ENCODE assay signal across 7 cellular contexts in the genomic region with DNA sequence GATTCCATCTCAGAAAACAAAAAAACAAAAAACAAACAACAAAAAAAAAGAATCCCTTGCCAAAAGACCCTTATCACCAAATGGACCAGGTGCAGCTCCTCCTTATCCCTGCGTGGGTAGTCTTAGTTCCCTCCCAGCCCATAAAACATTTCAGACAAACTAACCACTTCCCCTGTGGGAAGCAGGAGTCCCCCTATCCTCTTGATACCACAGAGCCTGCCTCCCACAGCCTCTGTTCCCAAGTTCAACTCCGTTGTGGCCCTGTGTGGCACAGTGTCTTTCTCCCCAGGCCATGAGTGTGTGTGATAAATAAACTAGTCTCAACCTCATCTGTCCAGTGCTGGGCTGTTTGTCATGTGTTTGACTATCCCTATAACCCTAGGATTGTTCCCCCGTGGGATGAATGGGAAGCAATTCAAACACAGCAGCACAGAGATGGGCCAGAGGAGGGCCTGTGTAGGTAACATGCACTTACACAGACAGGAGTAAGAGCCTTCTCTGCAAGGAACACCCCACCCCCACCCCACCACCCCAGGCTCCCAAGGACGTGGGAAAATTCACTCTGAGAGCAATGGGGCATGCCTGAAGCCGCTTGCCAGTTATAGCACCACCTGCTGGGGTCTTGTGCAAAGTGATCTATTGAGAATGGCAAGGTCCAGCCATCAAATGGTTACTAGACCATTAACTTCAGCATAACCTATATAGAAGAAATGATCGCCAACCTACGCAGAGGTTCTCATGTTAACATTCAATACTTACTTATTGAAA.
DNase-seq lines count a peak whose midpoint lies in the region; ATAC-seq and TF ChIP-seq lines count a peak whose summit lies in the region.

No MANE protein-coding gene starts in this region.

- H3K9ac ChIP-seq in endodermal cell (ENCODE audit: extremely low read depth, low read length, poor library complexity, severe bottlenecking), result no peak overlapping the region

- no peaks in the 10 kb centered on the region for H3K36me3 Mint-ChIP-seq in endodermal cell (ENCODE audit: low read depth)

- DNase-seq in GM12864 (ENCODE audit: low read depth) (no peak), NCI-H1105 (lab: John Stamatoyannopoulos, UW) (peak; percentile 1), endodermal cell (peak; percentile 91), transverse colon (peak; percentile 26), suprapubic skin (ENCODE audit: low spot score in 2 of 2) (no peak), 8988T (no peak)

- H3K4me3 Mint-ChIP-seq in endodermal cell, result no peak overlapping the region

- no peaks in the 10 kb centered on the region for H3K9me3 Mint-ChIP-seq in endodermal cell

- 70 to 78% methylated on average over 4 to 7 of the region's 7 CpGs for WGBS in endodermal cell (ENCODE audit: insufficient coverage in 1 of 2, insufficient read length in 1 of 2), 2 experiments
- WGBS in transverse colon (ENCODE audit: low coverage in 1 of 2), 2 donors, result 57 to 69% methylated on average over 5 to 7 of the region's 7 CpGs
- 70% methylated on average over 6 of the region's 7 CpGs for WGBS in suprapubic skin

- H3K27me3 Mint-ChIP-seq in endodermal cell (ENCODE audit: insufficient read depth), result peaks cover 5% of the 10 kb centered on the region

- H3K4me1 Mint-ChIP-seq in endodermal cell, result no peaks in the 10 kb centered on the region

- intact Hi-C loops in transverse colon (cut with DNase I; ENCODE audit: low total_unique reads), result no loop called here

- no peaks in the 10 kb centered on the region for H3K36me3 ChIP-seq in endodermal cell (ENCODE audit: control insufficient read depth, insufficient read depth, low read length)
- H3K36me3 ChIP-seq in transverse colon, result no peaks in the 10 kb centered on the region
- no peaks in the 10 kb centered on the region for H3K36me3 ChIP-seq in suprapubic skin

- ATAC-seq in GM21717 (IDR thresholded peaks at IDR 0.05; ENCODE audit: unreplicated experiment), result peak; percentile 39

- TF ChIP-seq POLR2A in transverse colon (IDR thresholded peaks at IDR 0.05) (no peak), suprapubic skin (IDR thresholded peaks at IDR 0.05) (no peak)

- peak overlapping the region; percentile 33 for H3K27ac Mint-ChIP-seq in endodermal cell

- H3K9me3 ChIP-seq in endodermal cell (ENCODE audit: control insufficient read depth, low read length) (no peaks in the 10 kb centered on the region), transverse colon (no peaks in the 10 kb centered on the region), suprapubic skin (no peaks in the 10 kb centered on the region)

- no peaks in the 10 kb centered on the region for H3K4me1 ChIP-seq in endodermal cell (ENCODE audit: control insufficient read depth, insufficient read depth, low read length)
- peaks cover 0 to 6% (median 0%) of the 10 kb centered on the region in 4 donors for H3K4me1 ChIP-seq in transverse colon
- H3K4me1 ChIP-seq in suprapubic skin, result no peaks in the 10 kb centered on the region

- TF ChIP-seq CTCF in GM12864 (IDR thresholded peaks at IDR 0.05; ENCODE audit: low read depth, low read length, missing control alignments), result peak; percentile 67
- TF ChIP-seq CTCF in endodermal cell (conservative IDR thresholded peaks at IDR 0.05), result peak; percentile 80
- TF ChIP-seq CTCF in transverse colon (IDR thresholded peaks at IDR 0.05), result peak in 2 of 5 experiments; percentile 30 to 37
- no peak for TF ChIP-seq CTCF in suprapubic skin (IDR thresholded peaks at IDR 0.05)

- H3K4me3 ChIP-seq in GM12864 (ENCODE audit: low read depth, low read length), result no peak overlapping the region
- no peak overlapping the region for H3K4me3 ChIP-seq in endodermal cell (ENCODE audit: low read length)
- H3K4me3 ChIP-seq in transverse colon, result no peak overlapping the region
- H3K4me3 ChIP-seq in suprapubic skin, result no peak overlapping the region

- TF ChIP-seq EP300 in transverse colon (IDR thresholded peaks at IDR 0.05; ENCODE audit: low read depth) (no peak), suprapubic skin (IDR thresholded peaks at IDR 0.05) (no peak)

- H3K27ac ChIP-seq in endodermal cell (ENCODE audit: low read depth, low read length), result no peak overlapping the region
- H3K27ac ChIP-seq in transverse colon, result no peak overlapping the region
- H3K27ac ChIP-seq in suprapubic skin, result no peak overlapping the region

- H3K27me3 ChIP-seq in endodermal cell (ENCODE audit: control insufficient read depth, insufficient read depth, low read length, poor library complexity, severe bottlenecking) (no peaks in the 10 kb centered on the region), transverse colon (no peaks in the 10 kb centered on the region), suprapubic skin (no peaks in the 10 kb centered on the region)

- in situ Hi-C loops in transverse colon (cut with MboI; ENCODE audit: low pct_ligation_motif_present in 1 of 4, low pct_unique_long_range_greater_than_20kb in 1 of 4, low sequenced_read_pairs in 3 of 4), result no loop called here

Comparison
In these comparisons a context has a peak if more than half of its experiments do, and no peak if none do; other contexts are left out.
1. DNase-seq: peak in NCI-H1105 (single experiment), endodermal cell (single experiment) and transverse colon (single experiment); none in GM12864 (single experiment), suprapubic skin (0 of 2) and 8988T (single experiment).
2. CTCF ChIP-seq: peak in GM12864 (single experiment) and endodermal cell (single experiment); none in suprapubic skin (0 of 2).